ENCODE assay signal across 8 cellular contexts in the genomic region with DNA sequence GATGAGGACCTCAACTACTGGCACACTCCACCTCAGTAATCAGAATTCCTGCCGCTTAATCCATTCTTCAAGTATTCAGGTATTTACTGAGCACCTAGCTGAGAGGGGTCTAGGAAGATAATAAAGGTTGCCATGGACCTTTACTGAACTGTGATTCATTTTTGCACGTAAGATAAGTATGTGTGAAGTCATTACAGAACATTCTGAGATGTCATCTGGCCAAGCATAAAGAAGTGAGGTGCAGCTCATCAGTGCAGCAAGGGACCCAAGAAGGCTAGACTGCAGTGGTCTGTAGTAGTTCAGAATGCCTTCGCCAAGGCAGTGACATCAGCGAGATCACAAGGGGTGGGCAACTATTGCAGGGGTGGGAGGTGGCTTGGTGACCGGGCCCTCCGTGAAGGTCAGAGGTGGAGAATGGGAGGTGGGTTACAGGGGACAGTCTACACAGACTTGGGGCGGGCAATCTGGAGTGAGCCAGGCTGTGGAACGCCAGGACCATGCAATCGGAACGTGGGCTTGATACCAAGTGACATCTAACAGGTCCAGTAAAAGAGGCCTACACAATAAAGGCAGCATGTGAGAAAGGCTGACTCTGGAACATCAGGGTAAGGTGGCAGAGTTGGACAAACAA.
DNase-seq lines count a peak whose midpoint lies in the region; ATAC-seq and TF ChIP-seq lines count a peak whose summit lies in the region.

No MANE protein-coding gene starts in this region.

- H3K79me2 ChIP-seq in Loucy (ENCODE audit: insufficient read depth, low read length) = peaks cover 57% of the 10 kb centered on the region

- CTCF ChIA-PET in A673 (lab: Charles Lee) = no interaction called here

- H3K27ac Mint-ChIP-seq in nephron progenitor cell = peak overlapping the region; percentile 100

- no peaks in the 10 kb centered on the region for H3K27me3 ChIP-seq in A673 (replicated peaks; ENCODE audit: insufficient read depth, low read depth, low read length, poor library complexity)
- no peaks in the 10 kb centered on the region for H3K27me3 ChIP-seq in Loucy (ENCODE audit: insufficient read depth, low read length, poor library complexity, severe bottlenecking)
- H3K27me3 ChIP-seq in colonic mucosa = no peaks in the 10 kb centered on the region

- H3K9me3 ChIP-seq in A673 (ENCODE audit: low read depth, low read length, poor library complexity, severe bottlenecking) (no peaks in the 10 kb centered on the region), Loucy (ENCODE audit: insufficient read depth, low read depth, low read length) (no peaks in the 10 kb centered on the region), colonic mucosa (no peaks in the 10 kb centered on the region)

- H3K36me3 ChIP-seq in A673 (ENCODE audit: insufficient read depth, low read length, poor library complexity, severe bottlenecking) = peaks cover 8% of the 10 kb centered on the region
- peaks cover 5% of the 10 kb centered on the region; the same call in 1 of the 2 replicates for H3K36me3 ChIP-seq in Loucy (ENCODE audit: insufficient read depth, low read length)
- no peaks in the 10 kb centered on the region for H3K36me3 ChIP-seq in colonic mucosa

- POLR2A ChIA-PET in A673 (lab: Charles Lee; ENCODE audit: low non-redundant PET) = interaction anchor here (0.6 to 0.7 kb wide), 3 partner anchors 16 to 658 kb away, joined by 3 to 9 read pairs (median 3); no protein-coding TSS in a partner anchor

- H3K4me3 ChIP-seq in A673 (ENCODE audit: low read depth, low read length, poor library complexity, severe bottlenecking) (no peak overlapping the region), Loucy (ENCODE audit: low read length, poor library complexity, severe bottlenecking) (peak overlapping the region; percentile 74), colonic mucosa (no peak overlapping the region)

- H3K36me3 Mint-ChIP-seq in nephron progenitor cell (ENCODE audit: low read depth) = peaks cover 16% of the 10 kb centered on the region

- H3K27me3 Mint-ChIP-seq in nephron progenitor cell (ENCODE audit: low read depth, poor library complexity) = no peaks in the 10 kb centered on the region

- no TSS peak for BruUV-seq in A673 (replicated peaks; lab: Mats Ljungman, UMichigan)

- H3K9me2 ChIP-seq in Loucy (replicated peaks; ENCODE audit: low read depth, low read length) = no peaks in the 10 kb centered on the region

- TF ChIP-seq CTCF in A673 (conservative IDR thresholded peaks at IDR 0.05; ENCODE audit: low read depth, low read length) = no peak
- TF ChIP-seq CTCF in Loucy (conservative IDR thresholded peaks at IDR 0.05; ENCODE audit: low read length) = no peak
- TF ChIP-seq CTCF in colonic mucosa (IDR thresholded peaks at IDR 0.05) = no peak
- no peak for TF ChIP-seq CTCF in nephron progenitor cell (IDR thresholded peaks at IDR 0.05)

- H3K9me3 Mint-ChIP-seq in nephron progenitor cell = no peaks in the 10 kb centered on the region

- intact Hi-C loops in A673 (cut with micrococcal nuclease; ENCODE audit: unreplicated experiment) (loop anchor here (2.0 kb wide), 1 partner anchor 50 kb away; no protein-coding TSS in a partner anchor), colonic mucosa (cut with DNase I) (no loop called here)

- H2AFZ ChIP-seq in Loucy (ENCODE audit: low read length) = no peak overlapping the region

- peaks cover 22% of the 10 kb centered on the region for H3F3A ChIP-seq in Loucy (ENCODE audit: low read depth)

- H4K20me1 ChIP-seq in Loucy (ENCODE audit: insufficient read depth, low read length, poor library complexity, severe bottlenecking) = peaks cover 31% of the 10 kb centered on the region

- no peak for ATAC-seq in HG03378 (IDR thresholded peaks at IDR 0.05; ENCODE audit: unreplicated experiment)
- no peak for ATAC-seq in GM19463 (IDR thresholded peaks at IDR 0.05; ENCODE audit: unreplicated experiment)

- H3K4me3 Mint-ChIP-seq in nephron progenitor cell = peak overlapping the region; percentile 81

- H3K4me1 Mint-ChIP-seq in nephron progenitor cell = peaks cover 45% of the 10 kb centered on the region

- peak overlapping the region; percentile 81 for H3K27ac ChIP-seq in A673 (ENCODE audit: low read depth, low read length, poor library complexity, severe bottlenecking)
- peak overlapping the region; percentile 99 for H3K27ac ChIP-seq in colonic mucosa

- peak overlapping the region; percentile 58 for H3K9ac ChIP-seq in Loucy (ENCODE audit: low read depth, low read length, poor library complexity, severe bottlenecking)
- peak overlapping the region in 1 of 2 donors; percentile 65 for H3K9ac ChIP-seq in colonic mucosa (ENCODE audit: low read depth in 2 of 2, low read length in 2 of 2)

- H3K4me1 ChIP-seq in A673 (ENCODE audit: insufficient read depth, low read length, poor library complexity, severe bottlenecking) = peaks cover 37% of the 10 kb centered on the region
- H3K4me1 ChIP-seq in Loucy (ENCODE audit: insufficient read depth, low read length, poor library complexity, severe bottlenecking) = peaks cover 86% of the 10 kb centered on the region
- H3K4me1 ChIP-seq in colonic mucosa = peaks cover 5% of the 10 kb centered on the region

- DNase-seq in A673 (ENCODE audit: low spot score) (no peak), colonic mucosa (no peak), nephron progenitor cell (no peak), SHP77 (lab: John Stamatoyannopoulos, UW) (no peak), mesenteric fat pad (ENCODE audit: low spot score) (no peak)

- peak overlapping the region; percentile 72 for H3K4me2 ChIP-seq in Loucy (ENCODE audit: low read depth, low read length, poor library complexity, severe bottlenecking)
